7 cellular contexts compared by ENCODE assay signal in genomic region chr7:27799212-27799611, GRCh38.
"Had no signal": no experiment of that assay in that cellular context is flagged by ENCODE, and none has a peak within 500 bp of the region (broad histone marks: within the 10 kb centered on the region; RNA-seq: fewer than 3 reads in every experiment).

No MANE protein-coding gene starts in this region.

- FAIRE-seq: H1, HTR-8/SVneo had no signal

- DNase-seq: H9, HCEC 1CT, KBM-7 had no signal

- H3K9me3 Mint-ChIP-seq: GM23338, H9 had no signal

- H3K4me2 ChIP-seq: KMS-11 had no signal

- H2AFZ ChIP-seq: GM23338 had no signal

- H3K27ac Mint-ChIP-seq: GM23338, H9 had no signal

- ATAC-seq: GM23338 had no signal

- H3K4me3 ChIP-seq: GM23338 had no signal

- H3K9ac ChIP-seq: KMS-11 had no signal

- H3K4me3 Mint-ChIP-seq: GM23338, H9 had no signal

- H3K27ac ChIP-seq: KMS-11 had no signal
